ENCODE assay signal across 8 cellular contexts in genomic region chr7:135557455-135558336, GRCh38. TPM values are rescaled to one million over a fixed set of nuclear protein-coding genes. Genes with fewer than 3 reads are reported as not detected.
A peak's percentile ranks its signal among the peaks of the same experiment; 100 is the strongest.
DNase-seq lines count a peak whose midpoint lies in the region; ATAC-seq and TF ChIP-seq lines count a peak whose summit lies in the region.

NUP205 (plus strand) TSS chr7:135557917; CDS start chr7:135557945, 28 bp downstream.

- POLR2A ChIA-PET in IMR-90 (lab: Charles Lee; ENCODE audit: unreplicated experiment) = no interaction called here
- POLR2A ChIA-PET in PC-9 (lab: Charles Lee; ENCODE audit: unreplicated experiment) = interaction anchor here (0.6 kb wide), 1 partner anchor 70 kb away, joined by 4 read pairs; no protein-coding TSS in a partner anchor

- H2BK15ac ChIP-seq in IMR-90 (ENCODE audit: low read depth, low read length) = peak within 1 kb of the TSS; percentile 94; the same call in 2 of the 3 replicates

- H4K5ac ChIP-seq in IMR-90 (ENCODE audit: low read depth, low read length) = peak within 1 kb of the TSS; percentile 65

- TF ChIP-seq RAD21 in IMR-90 (IDR thresholded peaks at IDR 0.05; ENCODE audit: low read length) = no peak

- CTCF ChIA-PET in IMR-90 (lab: Yijun Ruan, JAX) = interaction anchor here (1.4 kb wide), 1 partner anchor 277 kb away, joined by 5 read pairs; no protein-coding TSS in a partner anchor
- CTCF ChIA-PET in PC-9 (lab: Charles Lee) = interaction anchor here (0.6 kb wide), 1 partner anchor 197 kb away, joined by 6 read pairs; no protein-coding TSS in a partner anchor

- no peaks in the 10 kb centered on the region; the same call in 1 of the 2 replicates for H4K20me1 ChIP-seq in IMR-90 (ENCODE audit: insufficient read depth, low read length)
- H4K20me1 ChIP-seq in PC-9 (ENCODE audit: insufficient read depth) = peaks cover 10% of the 10 kb centered on the region

- intact Hi-C loops in IMR-90 (cut with micrococcal nuclease) (loop anchor here (1.0 to 10.0 kb wide), 3 partner anchors 45 to 873 kb away; no protein-coding TSS in a partner anchor), PC-9 (cut with micrococcal nuclease; ENCODE audit: unreplicated experiment) (loop anchor here (1.0 to 5.0 kb wide), 5 partner anchors 47 to 385 kb away; partner anchors contain the start of genes CNOT4 and CYREN)

- H3K23ac ChIP-seq in IMR-90 (ENCODE audit: low read depth, low read length) = peak within 1 kb of the TSS; percentile 95

- peak within 1 kb of the TSS; percentile 96 for H3K14ac ChIP-seq in IMR-90 (replicated peaks; ENCODE audit: low read depth, low read length)

- H3K27me3 ChIP-seq in IMR-90 (ENCODE audit: control insufficient read depth, insufficient read depth, low read length) = no peaks in the 10 kb centered on the region
- no peaks in the 10 kb centered on the region for H3K27me3 ChIP-seq in PC-9 (ENCODE audit: insufficient read depth, low read depth)
- no peaks in the 10 kb centered on the region for H3K27me3 ChIP-seq in muscle layer of duodenum (ENCODE audit: low read depth, low read length)

- H2BK5ac ChIP-seq in IMR-90 (ENCODE audit: low read depth, low read length, poor library complexity, severe bottlenecking) = peak within 1 kb of the TSS; percentile 87

- H3K9me3 ChIP-seq in IMR-90 (ENCODE audit: control insufficient read depth, insufficient read depth, low read length) (no peaks in the 10 kb centered on the region), PC-9 (ENCODE audit: insufficient read depth, low read depth) (no peaks in the 10 kb centered on the region), muscle layer of duodenum (ENCODE audit: control insufficient read depth in 1 of 2, low read length in 2 of 2) (no peaks in the 10 kb centered on the region)

- H3K18ac ChIP-seq in IMR-90 (ENCODE audit: low read depth, low read length) = peak within 1 kb of the TSS; percentile 51

- H3K4ac ChIP-seq in IMR-90 (ENCODE audit: low read depth, low read length) = peak within 1 kb of the TSS; percentile 94

- H3F3A ChIP-seq in PC-9 (ENCODE audit: insufficient read depth, low read depth) = peaks cover 15% of the 10 kb centered on the region

- no peaks in the 10 kb centered on the region for H3K9me2 ChIP-seq in PC-9 (ENCODE audit: insufficient read depth)

- TF ChIP-seq CTCF in IMR-90 (conservative IDR thresholded peaks at IDR 0.05; ENCODE audit: low read depth, low read length) = no peak
- TF ChIP-seq CTCF in PC-9 (conservative IDR thresholded peaks at IDR 0.05) = no peak

- H2AK9ac ChIP-seq in IMR-90 (replicated peaks; ENCODE audit: low read depth, low read length, poor library complexity) = peak within 1 kb of the TSS; percentile 88

- WGBS in IMR-90 (ENCODE audit: extremely low coverage in 2 of 2, insufficient read length in 1 of 2), 2 experiments = 0% methylated on average over 4 of the region's 38 CpGs; no CpG with 5 or more reads in 1 of the 2 experiments

- H2BK20ac ChIP-seq in IMR-90 (ENCODE audit: low read depth, low read length) = no peak within 1 kb of the TSS; the same call in 1 of the 2 replicates

- H3K36me3 ChIP-seq in IMR-90 (ENCODE audit: control insufficient read depth, insufficient read depth, low read length) (no peaks in the 10 kb centered on the region), PC-9 (ENCODE audit: low read depth) (peaks cover 3% of the 10 kb centered on the region; the same call in 1 of the 2 replicates), muscle layer of duodenum (ENCODE audit: control insufficient read depth in 1 of 2, insufficient read depth in 2 of 2, low read length in 2 of 2) (peaks cover 0 to 6% of the 10 kb centered on the region in 2 donors)

- peak within 1 kb of the TSS; percentile 19 to 95 for H4K8ac ChIP-seq in IMR-90 (ENCODE audit: low read depth in 2 of 2, low read length in 2 of 2)

- peak; percentile 69; the same call in 1 of the 2 replicates for TF ChIP-seq POLR2A in IMR-90 (IDR thresholded peaks at IDR 0.05; ENCODE audit: low read depth, low read length)

- DNase-seq in DMS53 (lab: John Stamatoyannopoulos, UW) (peak; percentile 95), IMR-90 (peak; percentile 85), PC-9 (peak; percentile 75 to 81), activated T-cell treated with anti-CD3 and anti-CD28 coated beads for 48 hours (ENCODE audit: low read depth) (peak; percentile 64)
- peak; percentile 48 for DNase-seq in stimulated activated CD8-positive, alpha-beta memory T cell treated with anti-CD3 and anti-CD28 coated beads, Interleukin-7, amount 100 ng/mL, for 24 hours (ENCODE audit: low read depth)

- no TSS peak for BruUV-seq in IMR-90 (replicated peaks; lab: Mats Ljungman, UMichigan)
- BruUV-seq in PC-9 (replicated peaks; lab: Mats Ljungman, UMichigan) = TSS peak; percentile 99

- H3K4me2 ChIP-seq in IMR-90 (ENCODE audit: low read depth, low read length) = peak within 1 kb of the TSS; percentile 97
- peak within 1 kb of the TSS; percentile 97 for H3K4me2 ChIP-seq in PC-9

- H2BK120ac ChIP-seq in IMR-90 (ENCODE audit: low read depth, low read length) = peak within 1 kb of the TSS; percentile 80

- peaks cover 6 to 26% of the 10 kb centered on the region in 2 experiments for H3K79me1 ChIP-seq in IMR-90 (ENCODE audit: low read depth in 1 of 2, low read length in 2 of 2)

- in situ Hi-C loops in IMR-90 (cut with MboI; ENCODE audit: low sequenced_read_pairs) = loop anchor here (5.0 to 25.0 kb wide), 2 partner anchors 275 to 870 kb away; no protein-coding TSS in a partner anchor

- peak within 1 kb of the TSS; percentile 97 for H4K91ac ChIP-seq in IMR-90 (ENCODE audit: insufficient read depth, low read depth, low read length)

- H3K9me1 ChIP-seq in IMR-90 (ENCODE audit: insufficient read depth, low read length) = no peaks in the 10 kb centered on the region

- peak within 1 kb of the TSS; percentile 65; the same call in 1 of the 2 replicates for H2AK5ac ChIP-seq in IMR-90 (ENCODE audit: low read depth, low read length)

- peak within 1 kb of the TSS; percentile 73 for H3K9ac ChIP-seq in IMR-90 (ENCODE audit: low read depth, low read length)

- peaks cover 49% of the 10 kb centered on the region for H3K79me2 ChIP-seq in PC-9 (ENCODE audit: low read depth)

- dilution Hi-C loops in IMR-90 (cut with HindIII; ENCODE audit: low sequenced_read_pairs, unreplicated experiment) = no loop called here

- peak within 1 kb of the TSS; percentile 98 for H2AFZ ChIP-seq in IMR-90 (replicated peaks; ENCODE audit: low read length, poor library complexity)
- H2AFZ ChIP-seq in PC-9 = peak within 1 kb of the TSS; percentile 93

- peak; percentile 70 for ATAC-seq in GM21529 (IDR thresholded peaks at IDR 0.05; ENCODE audit: unreplicated experiment)
- ATAC-seq in IMR-90 (ENCODE audit: low read depth) = peak; percentile 97
- ATAC-seq in esophagus mucosa = peak; percentile 85

- H3K4me3 ChIP-seq in IMR-90 (ENCODE audit: insufficient read depth, low read depth, low read length) = peak within 1 kb of the TSS; percentile 69
- peak within 1 kb of the TSS; percentile 85 for H3K4me3 ChIP-seq in PC-9
- peak within 1 kb of the TSS; percentile 91 to 94 for H3K4me3 ChIP-seq in muscle layer of duodenum (ENCODE audit: low read depth in 1 of 2, low read length in 2 of 2)

- peak within 1 kb of the TSS; percentile 95 for H3K56ac ChIP-seq in IMR-90 (ENCODE audit: extremely low read depth, insufficient read depth, low read length)

- H3K27ac ChIP-seq in IMR-90 (ENCODE audit: insufficient read depth, low read length) (peak within 1 kb of the TSS; percentile 79), PC-9 (peak within 1 kb of the TSS; percentile 91), muscle layer of duodenum (ENCODE audit: low read length) (peak within 1 kb of the TSS; percentile 91)

- H3K4me1 ChIP-seq in IMR-90 (ENCODE audit: control insufficient read depth, insufficient read depth, low read length) = no peaks in the 10 kb centered on the region
- peaks cover 6% of the 10 kb centered on the region for H3K4me1 ChIP-seq in PC-9 (replicated peaks; ENCODE audit: insufficient read depth)
- peaks cover 0 to 10% of the 10 kb centered on the region in 2 donors for H3K4me1 ChIP-seq in muscle layer of duodenum (ENCODE audit: control insufficient read depth in 1 of 2, insufficient read depth in 2 of 2, low read length in 2 of 2)

TF ChIP-seq in IMR-90, 13 proteins besides CTCF, POLR2A, EP300 and RAD21:
- no peak for TF ChIP-seq RFX5 (IDR thresholded peaks at IDR 0.05; ENCODE audit: low read depth, low read length)
- TF ChIP-seq CHD1 (IDR thresholded peaks at IDR 0.05; ENCODE audit: low read depth, low read length) = no peak
- peak; percentile 87 for TF ChIP-seq MXI1 (IDR thresholded peaks at IDR 0.05; ENCODE audit: borderline replicate concordance, low read depth, low read length)
- no peak for TF ChIP-seq CEBPB (IDR thresholded peaks at IDR 0.05; ENCODE audit: low read depth, low read length)
- peak; percentile 19; the same call in 1 of the 2 replicates for TF ChIP-seq USF2 (IDR thresholded peaks at IDR 0.05; ENCODE audit: low read depth, low read length)
- no peak for TF ChIP-seq SMC3 (IDR thresholded peaks at IDR 0.05; ENCODE audit: low read depth, low read length)
- TF ChIP-seq FOS (IDR thresholded peaks at IDR 0.05; ENCODE audit: low read depth, low read length) = no peak
- 0 out of 2 replicates have a peak, but pooled peaks have one; percentile 29 for TF ChIP-seq MAZ (IDR thresholded peaks at IDR 0.05; ENCODE audit: borderline replicate concordance, low read depth, low read length)
- TF ChIP-seq NFE2L2 (IDR thresholded peaks at IDR 0.05; ENCODE audit: low read depth, low read length) = no peak

RNA-seq across cellular contexts. Expression of gene NUP205, which starts in this region (rescaled TPM):
- 81.7 and 84.6 TPM in 2 replicates for total RNA-seq in IMR-90 (2012; rRNA removed)
- polyA plus RNA-seq in IMR-90 (2012; rRNA removed) = 27.5 and 29.5 TPM in 2 replicates
- polyA plus RNA-seq in IMR-90 (2012; cell fraction: cytosol; rRNA removed) = 8.0 and 14.8 TPM in 2 replicates
- polyA plus RNA-seq in IMR-90 (2012; cell fraction: nucleus; rRNA removed; ENCODE audit: low replicate concordance) = 9.8 and 41.3 TPM in 2 replicates
- 75.4 and 108 TPM in 2 replicates for total RNA-seq in PC-9 (2021)
- total RNA-seq in esophagus mucosa = 62.4 TPM

Comparison
In these comparisons a context has a peak if more than half of its experiments do, and no peak if none do; other contexts are left out.
1. Peak in every context shown above with its lines: DNase-seq, ATAC-seq, H3K4me3 ChIP-seq and H3K27ac ChIP-seq.